1 cellular context compared by ENCODE assay signal in the genomic region with DNA sequence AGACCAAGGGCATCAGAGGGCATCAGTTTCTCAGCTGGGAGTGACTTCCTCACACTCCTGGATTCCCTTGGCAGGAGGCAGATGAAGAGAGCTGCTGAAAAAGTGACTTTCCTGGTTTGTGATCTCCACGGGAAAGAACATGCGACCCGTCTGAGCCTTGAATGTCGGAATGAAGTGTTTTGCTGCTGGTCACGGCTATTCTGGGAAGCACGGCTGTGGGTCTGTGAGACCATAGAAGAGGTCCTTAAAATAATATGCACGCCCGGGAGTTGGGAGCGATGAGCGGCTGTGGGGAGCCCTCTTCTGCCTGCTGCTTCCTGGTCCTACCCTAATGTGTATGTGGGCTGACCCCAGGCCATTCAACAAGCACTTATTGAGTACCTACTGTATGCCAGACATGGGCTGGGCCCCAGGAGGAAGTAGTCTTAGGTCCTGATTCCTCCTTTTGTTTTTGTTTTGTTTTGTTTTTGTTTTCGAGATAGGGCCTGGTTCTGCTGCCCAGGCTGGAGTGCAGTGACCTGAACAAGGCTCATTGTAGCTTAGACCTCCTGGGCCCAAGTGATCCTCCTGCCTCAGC.
TF ChIP-seq lines count a peak whose summit lies in the region.

No MANE protein-coding gene starts in this region.

TF ChIP-seq in GM12878, 131 proteins besides CTCF, POLR2A, EP300 and RAD21 (continued from another document):
- TF ChIP-seq, protein P1, sequence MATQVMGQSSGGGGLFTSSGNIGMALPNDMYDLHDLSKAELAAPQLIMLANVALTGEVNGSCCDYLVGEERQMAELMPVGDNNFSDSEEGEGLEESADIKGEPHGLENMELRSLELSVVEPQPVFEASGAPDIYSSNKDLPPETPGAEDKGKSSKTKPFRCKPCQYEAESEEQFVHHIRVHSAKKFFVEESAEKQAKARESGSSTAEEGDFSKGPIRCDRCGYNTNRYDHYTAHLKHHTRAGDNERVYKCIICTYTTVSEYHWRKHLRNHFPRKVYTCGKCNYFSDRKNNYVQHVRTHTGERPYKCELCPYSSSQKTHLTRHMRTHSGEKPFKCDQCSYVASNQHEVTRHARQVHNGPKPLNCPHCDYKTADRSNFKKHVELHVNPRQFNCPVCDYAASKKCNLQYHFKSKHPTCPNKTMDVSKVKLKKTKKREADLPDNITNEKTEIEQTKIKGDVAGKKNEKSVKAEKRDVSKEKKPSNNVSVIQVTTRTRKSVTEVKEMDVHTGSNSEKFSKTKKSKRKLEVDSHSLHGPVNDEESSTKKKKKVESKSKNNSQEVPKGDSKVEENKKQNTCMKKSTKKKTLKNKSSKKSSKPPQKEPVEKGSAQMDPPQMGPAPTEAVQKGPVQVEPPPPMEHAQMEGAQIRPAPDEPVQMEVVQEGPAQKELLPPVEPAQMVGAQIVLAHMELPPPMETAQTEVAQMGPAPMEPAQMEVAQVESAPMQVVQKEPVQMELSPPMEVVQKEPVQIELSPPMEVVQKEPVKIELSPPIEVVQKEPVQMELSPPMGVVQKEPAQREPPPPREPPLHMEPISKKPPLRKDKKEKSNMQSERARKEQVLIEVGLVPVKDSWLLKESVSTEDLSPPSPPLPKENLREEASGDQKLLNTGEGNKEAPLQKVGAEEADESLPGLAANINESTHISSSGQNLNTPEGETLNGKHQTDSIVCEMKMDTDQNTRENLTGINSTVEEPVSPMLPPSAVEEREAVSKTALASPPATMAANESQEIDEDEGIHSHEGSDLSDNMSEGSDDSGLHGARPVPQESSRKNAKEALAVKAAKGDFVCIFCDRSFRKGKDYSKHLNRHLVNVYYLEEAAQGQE (IDR thresholded peaks at IDR 0.05; ENCODE audit: low read depth, low read length): no peak
- TF ChIP-seq KAT2A (conservative IDR thresholded peaks at IDR 0.05; ENCODE audit: control insufficient read depth, low read depth, low read length): no peak
- no peak for TF ChIP-seq BCL11A (IDR thresholded peaks at IDR 0.05; ENCODE audit: low read depth, low read length)
- no peak for TF ChIP-seq ZNF217 (IDR thresholded peaks at IDR 0.05)
- no peak for TF ChIP-seq TAF1 (IDR thresholded peaks at IDR 0.05; ENCODE audit: borderline replicate concordance, low read depth, low read length)
- no peak for TF ChIP-seq SMAD5 (IDR thresholded peaks at IDR 0.05; ENCODE audit: low read depth)
- no peak for TF ChIP-seq SMAD1 (IDR thresholded peaks at IDR 0.05; ENCODE audit: low read depth, partially characterized antibody)
